10 cellular contexts compared by ENCODE assay signal in the genomic region with DNA sequence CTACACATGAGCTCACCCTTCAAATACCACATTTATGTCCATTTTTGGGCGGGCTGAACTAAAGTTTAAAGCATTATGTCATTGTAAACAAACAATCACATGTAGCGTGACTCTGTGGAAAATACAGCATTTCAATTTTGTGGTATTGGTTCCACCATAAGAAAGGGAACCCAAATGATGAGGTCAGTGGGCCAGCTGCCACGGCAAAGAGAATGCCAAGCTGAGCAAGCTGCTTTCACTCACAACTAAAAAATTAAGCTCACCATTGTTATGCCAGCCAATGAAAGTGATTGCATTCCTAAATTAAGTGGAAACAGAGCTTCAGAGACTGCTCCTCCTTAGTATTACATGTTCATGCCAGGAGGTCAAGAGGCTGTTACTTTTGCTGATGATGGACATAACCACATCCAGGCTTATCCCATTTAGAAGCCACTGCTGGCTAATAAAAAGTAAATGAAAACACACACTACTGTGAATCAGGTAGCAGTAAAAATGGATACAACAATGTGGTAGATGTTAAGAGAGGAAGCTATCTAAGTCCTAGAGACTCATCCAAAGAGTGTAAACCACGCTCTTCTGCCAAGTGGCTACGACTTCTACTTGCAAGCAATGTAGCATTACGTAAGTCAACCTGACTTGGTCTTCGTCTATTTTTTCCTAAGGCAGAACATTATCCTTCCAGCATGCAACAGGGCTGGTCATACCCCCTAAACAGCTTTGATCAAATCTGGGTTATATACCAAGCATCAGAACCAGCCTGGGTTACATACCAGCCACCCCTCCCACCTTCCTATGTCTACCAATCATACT.
A peak's percentile ranks its signal among the peaks of the same experiment; 100 is the strongest.
DNase-seq lines count a peak whose midpoint lies in the region; ATAC-seq and TF ChIP-seq lines count a peak whose summit lies in the region.
"Had no signal": no experiment of that assay in that cellular context is flagged by ENCODE, and none has a peak within 500 bp of the region (broad histone marks: within the 10 kb centered on the region; RNA-seq: fewer than 3 reads in every experiment).

No MANE protein-coding gene starts in this region.

- H3K27ac Mint-ChIP-seq in activated B cell treated with CpG ODN at 0.5 μM for 24 hours: peak overlapping the region; percentile 83

- H3K27me3 Mint-ChIP-seq in activated B cell treated with CpG ODN at 0.5 μM for 24 hours: no peaks in the 10 kb centered on the region
- H3K27me3 Mint-ChIP-seq: CD4-positive, alpha-beta memory T cell had no signal

- DNase-seq in A172 (ENCODE audit: low spot score): peak; percentile 5
- DNase-seq in activated B cell treated with CpG ODN at 0.5 μM for 24 hours: no peak
- peak; percentile 61 to 88 (median 85) for DNase-seq in right cardiac atrium
- DNase-seq in activated CD4-positive, alpha-beta T cell treated with anti-CD3 and anti-CD28 coated beads for 48 hours: no peak
- no peak for DNase-seq in T-helper 2 cell
- DNase-seq in HUDEP-2 (lab: John Stamatoyannopoulos, UW; ENCODE audit: unreplicated experiment in 76 of 76): no peak
- DNase-seq: CD4-positive, alpha-beta memory T cell; GOT3 had no signal

- no peak for TF ChIP-seq CTCF in HEK293 (tag by site-specific recombination; IDR thresholded peaks at IDR 0.05)
- no peak for TF ChIP-seq CTCF in activated B cell treated with CpG ODN at 0.5 μM for 24 hours (IDR thresholded peaks at IDR 0.05)

- ATAC-seq in activated B cell treated with CpG ODN at 0.5 μM for 24 hours (ENCODE audit: low read depth) (no peak), right cardiac atrium (peak; percentile 48 to 67), GM18519 (IDR thresholded peaks at IDR 0.05; ENCODE audit: low FRiP score, unreplicated experiment) (no peak)

- POLR2A ChIA-PET in HEK293 (lab: Yijun Ruan, JAX): no interaction called here
- POLR2A ChIA-PET in activated B cell treated with CpG ODN at 0.5 μM for 24 hours (lab: Charles Lee): interaction anchor here (0.6 to 1.5 kb wide), 4 partner anchors 9 to 164 kb away, joined by 3 read pairs; no protein-coding TSS in a partner anchor

- H3K4me1 ChIP-seq in HEK293 (ENCODE audit: control insufficient read depth, insufficient read depth, low read length) (peaks cover 16% of the 10 kb centered on the region), right cardiac atrium (ENCODE audit: control insufficient read depth, insufficient read depth, low read length) (no peaks in the 10 kb centered on the region)

- CTCF ChIA-PET in HEK293 (lab: Yijun Ruan, JAX): interaction anchor here (0.8 to 1.6 kb wide), 3 partner anchors 13 to 191 kb away, joined by 3 to 8 read pairs (median 4); no protein-coding TSS in a partner anchor
- CTCF ChIA-PET in activated B cell treated with CpG ODN at 0.5 μM for 24 hours (lab: Charles Lee): no interaction called here

- no peaks in the 10 kb centered on the region for H3K36me3 ChIP-seq in HEK293 (ENCODE audit: control insufficient read depth in 2 of 2, insufficient read depth in 1 of 2, low read length in 2 of 2)

- H3K4me3 ChIP-seq in HEK293 (ENCODE audit: low read depth, low read length): no peak overlapping the region
- H3K4me3 ChIP-seq in right cardiac atrium (ENCODE audit: low read length): no peak overlapping the region

- H3K27me3 ChIP-seq in right cardiac atrium (ENCODE audit: control insufficient read depth, insufficient read depth): no peaks in the 10 kb centered on the region

- no peak overlapping the region; the same call in 1 of the 2 replicates for H3K27ac ChIP-seq in HEK293 (ENCODE audit: extremely low read depth, low read depth, low read length)
- H3K27ac ChIP-seq in right cardiac atrium (ENCODE audit: low read length): no peak overlapping the region

- 58% methylated on average over 7 of the region's 7 CpGs for WGBS in right cardiac atrium

- no peaks in the 10 kb centered on the region for H3K9me3 ChIP-seq in HEK293 (ENCODE audit: control insufficient read depth, insufficient read depth, low read depth, low read length)
- H3K9me3 ChIP-seq in right cardiac atrium (ENCODE audit: control insufficient read depth, low read length): no peaks in the 10 kb centered on the region

- no peak overlapping the region for H3K4me3 Mint-ChIP-seq in activated B cell treated with CpG ODN at 0.5 μM for 24 hours
- H3K4me3 Mint-ChIP-seq: CD4-positive, alpha-beta memory T cell had no signal

- H3K9me3 Mint-ChIP-seq in activated B cell treated with CpG ODN at 0.5 μM for 24 hours: no peaks in the 10 kb centered on the region

- intact Hi-C loops in activated B cell treated with CpG ODN at 0.5 μM for 24 hours (cut with micrococcal nuclease): loop anchor here (1.0 to 2.0 kb wide), 3 partner anchors 9 to 15 kb away; no protein-coding TSS in a partner anchor
- intact Hi-C loops in right cardiac atrium (cut with DNase I): no loop called here

- peaks cover 61% of the 10 kb centered on the region for H3K4me1 Mint-ChIP-seq in activated B cell treated with CpG ODN at 0.5 μM for 24 hours

- peaks cover 51% of the 10 kb centered on the region for H3K36me3 Mint-ChIP-seq in activated B cell treated with CpG ODN at 0.5 μM for 24 hours (ENCODE audit: low read depth)

TF ChIP-seq in HEK293, 187 proteins besides CTCF, POLR2A, EP300 and RAD21 (continues in another document):
- TF ChIP-seq ZNF768 (tag by site-specific recombination; IDR thresholded peaks at IDR 0.05) (no peak), SCRT2 (tag by site-specific recombination; IDR thresholded peaks at IDR 0.05) (peak; percentile 68), ZNF366 (tag by site-specific recombination; conservative IDR thresholded peaks at IDR 0.05) (peak; percentile 92), WT1 (tag by site-specific recombination; IDR thresholded peaks at IDR 0.05) (peak; percentile 28; the same call in 1 of the 2 replicates), MYNN (tag by site-specific recombination; IDR thresholded peaks at IDR 0.05; ENCODE audit: borderline replicate concordance) (no peak), ZFP69B (tag by site-specific recombination; IDR thresholded peaks at IDR 0.05) (no peak), ZNF37A (tag by site-specific recombination; IDR thresholded peaks at IDR 0.05) (no peak), ZNF394 (tag by site-specific recombination; IDR thresholded peaks at IDR 0.05; ENCODE audit: borderline replicate concordance) (peak; percentile 81), ZNF473 (tag by site-specific recombination; IDR thresholded peaks at IDR 0.05) (no peak), ZNF302 (tag by site-specific recombination; IDR thresholded peaks at IDR 0.05; ENCODE audit: low read depth) (no peak), ZNF354C (tag by site-specific recombination; IDR thresholded peaks at IDR 0.05; ENCODE audit: borderline replicate concordance, low read depth) (no peak), ZNF16 (tag by site-specific recombination; IDR thresholded peaks at IDR 0.05; ENCODE audit: low read depth) (no peak)
- TF ChIP-seq, protein P1, sequence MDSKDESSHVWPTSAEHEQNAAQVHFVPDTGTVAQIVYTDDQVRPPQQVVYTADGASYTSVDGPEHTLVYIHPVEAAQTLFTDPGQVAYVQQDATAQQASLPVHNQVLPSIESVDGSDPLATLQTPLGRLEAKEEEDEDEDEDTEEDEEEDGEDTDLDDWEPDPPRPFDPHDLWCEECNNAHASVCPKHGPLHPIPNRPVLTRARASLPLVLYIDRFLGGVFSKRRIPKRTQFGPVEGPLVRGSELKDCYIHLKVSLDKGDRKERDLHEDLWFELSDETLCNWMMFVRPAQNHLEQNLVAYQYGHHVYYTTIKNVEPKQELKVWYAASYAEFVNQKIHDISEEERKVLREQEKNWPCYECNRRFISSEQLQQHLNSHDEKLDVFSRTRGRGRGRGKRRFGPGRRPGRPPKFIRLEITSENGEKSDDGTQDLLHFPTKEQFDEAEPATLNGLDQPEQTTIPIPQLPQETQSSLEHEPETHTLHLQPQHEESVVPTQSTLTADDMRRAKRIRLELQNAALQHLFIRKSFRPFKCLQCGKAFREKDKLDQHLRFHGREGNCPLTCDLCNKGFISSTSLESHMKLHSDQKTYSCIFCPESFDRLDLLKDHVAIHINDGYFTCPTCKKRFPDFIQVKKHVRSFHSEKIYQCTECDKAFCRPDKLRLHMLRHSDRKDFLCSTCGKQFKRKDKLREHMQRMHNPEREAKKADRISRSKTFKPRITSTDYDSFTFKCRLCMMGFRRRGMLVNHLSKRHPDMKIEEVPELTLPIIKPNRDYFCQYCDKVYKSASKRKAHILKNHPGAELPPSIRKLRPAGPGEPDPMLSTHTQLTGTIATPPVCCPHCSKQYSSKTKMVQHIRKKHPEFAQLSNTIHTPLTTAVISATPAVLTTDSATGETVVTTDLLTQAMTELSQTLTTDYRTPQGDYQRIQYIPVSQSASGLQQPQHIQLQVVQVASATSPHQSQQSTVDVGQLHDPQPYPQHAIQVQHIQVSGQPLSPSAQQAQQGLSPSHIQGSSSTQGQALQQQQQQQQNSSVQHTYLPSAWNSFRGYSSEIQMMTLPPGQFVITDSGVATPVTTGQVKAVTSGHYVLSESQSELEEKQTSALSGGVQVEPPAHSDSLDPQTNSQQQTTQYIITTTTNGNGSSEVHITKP (tag by site-specific recombination; IDR thresholded peaks at IDR 0.05): peak; percentile 51
- TF ChIP-seq, protein P2, sequence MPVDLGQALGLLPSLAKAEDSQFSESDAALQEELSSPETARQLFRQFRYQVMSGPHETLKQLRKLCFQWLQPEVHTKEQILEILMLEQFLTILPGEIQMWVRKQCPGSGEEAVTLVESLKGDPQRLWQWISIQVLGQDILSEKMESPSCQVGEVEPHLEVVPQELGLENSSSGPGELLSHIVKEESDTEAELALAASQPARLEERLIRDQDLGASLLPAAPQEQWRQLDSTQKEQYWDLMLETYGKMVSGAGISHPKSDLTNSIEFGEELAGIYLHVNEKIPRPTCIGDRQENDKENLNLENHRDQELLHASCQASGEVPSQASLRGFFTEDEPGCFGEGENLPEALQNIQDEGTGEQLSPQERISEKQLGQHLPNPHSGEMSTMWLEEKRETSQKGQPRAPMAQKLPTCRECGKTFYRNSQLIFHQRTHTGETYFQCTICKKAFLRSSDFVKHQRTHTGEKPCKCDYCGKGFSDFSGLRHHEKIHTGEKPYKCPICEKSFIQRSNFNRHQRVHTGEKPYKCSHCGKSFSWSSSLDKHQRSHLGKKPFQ (tag by site-specific recombination; IDR thresholded peaks at IDR 0.05): 0 out of 2 replicates have a peak, but pooled peaks have one; percentile 60

Comparison
In these comparisons a context has a peak if more than half of its experiments do, and no peak if none do; other contexts are left out.
1. DNase-seq: peak in A172 (single experiment) and right cardiac atrium (3 of 3); none in activated B cell treated with CpG ODN at 0.5 μM for 24 hours (single experiment), activated CD4-positive, alpha-beta T cell treated with anti-CD3 and anti-CD28 coated beads for 48 hours (single experiment), T-helper 2 cell (0 of 5) and HUDEP-2 (0 of 76).
2. ATAC-seq: peak in right cardiac atrium (2 of 2); none in activated B cell treated with CpG ODN at 0.5 μM for 24 hours (single experiment) and GM18519 (single experiment).